7 cellular contexts compared by ENCODE assay signal in the genomic region with DNA sequence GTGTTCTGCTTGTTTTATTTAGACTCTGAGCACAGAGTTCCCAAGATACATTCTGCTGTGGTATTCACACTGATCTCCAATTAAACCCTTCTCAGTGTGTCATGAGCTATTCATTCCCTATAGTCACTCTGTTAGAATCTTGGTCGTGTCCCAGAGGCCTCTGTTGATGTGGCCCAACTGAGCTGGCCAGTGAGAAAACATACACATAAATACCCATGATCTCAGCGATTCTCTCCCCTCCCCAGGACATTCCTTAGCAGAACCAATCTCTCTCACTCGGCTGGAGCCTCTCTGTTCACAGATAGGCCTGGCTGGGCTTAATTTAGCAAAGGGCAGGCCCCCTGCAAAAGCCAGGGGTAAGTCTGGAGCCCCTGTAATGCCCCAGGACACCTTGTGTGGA.
DNase-seq lines count a peak whose midpoint lies in the region; ATAC-seq and TF ChIP-seq lines count a peak whose summit lies in the region.
"Not testable (repeated sequence)": the region's sequence is repeated elsewhere in the genome, so short reads cannot be mapped to it uniquely, and the experiment has no call there.

No MANE protein-coding gene starts in this region.

- H3K4me2 ChIP-seq in GM23338 = not testable (repeated sequence)

- H3K9me2 ChIP-seq in GM23338 (ENCODE audit: insufficient read depth) = not testable (repeated sequence)

- DNase-seq in GM23338 (ENCODE audit: low spot score); RWPE2 (ENCODE audit: low spot score); body of pancreas; Right ventricle myocardium superior; right cardiac atrium; mucosa of descending colon; gastrocnemius medialis: not testable (repeated sequence)

- not testable (repeated sequence) for H3K36me3 ChIP-seq in GM23338 (ENCODE audit: insufficient read depth); RWPE2 (ENCODE audit: low read depth); body of pancreas (replicated peaks in 1 of 2; ENCODE audit: insufficient read depth in 1 of 2, low read depth in 2 of 2); mucosa of descending colon (ENCODE audit: low read depth); gastrocnemius medialis

- TF ChIP-seq POLR2A in body of pancreas (IDR thresholded peaks at IDR 0.05); gastrocnemius medialis (IDR thresholded peaks at IDR 0.05): not testable (repeated sequence)

- not testable (repeated sequence) for H3K27me3 ChIP-seq in GM23338 (ENCODE audit: insufficient read depth); RWPE2 (ENCODE audit: insufficient read depth, poor library complexity, severe bottlenecking); body of pancreas; right cardiac atrium (ENCODE audit: control insufficient read depth, insufficient read depth); gastrocnemius medialis

- not testable (repeated sequence) for H3K4me3 ChIP-seq in GM23338; RWPE2 (ENCODE audit: severe bottlenecking); body of pancreas; right cardiac atrium (ENCODE audit: low read length); mucosa of descending colon; gastrocnemius medialis

- not testable (repeated sequence) for H3K27ac ChIP-seq in GM23338 (ENCODE audit: low read depth); RWPE2 (ENCODE audit: poor library complexity, severe bottlenecking); body of pancreas; right cardiac atrium (ENCODE audit: low read length); gastrocnemius medialis

- peak; percentile 86 for ATAC-seq in GM23338
- ATAC-seq in RWPE2 (ENCODE audit: low read depth) = peak; percentile 51; the same call in 2 of the 3 replicates
- ATAC-seq in body of pancreas = peak; percentile 50
- ATAC-seq in Right ventricle myocardium superior (ENCODE audit: poor library complexity) = peak; percentile 81
- peak; percentile 89 to 94 for ATAC-seq in right cardiac atrium
- ATAC-seq in mucosa of descending colon = peak; percentile 59
- ATAC-seq in gastrocnemius medialis = peak; percentile 79 to 84

- not testable (repeated sequence) for H3K9me3 Mint-ChIP-seq in GM23338

- H3K27ac Mint-ChIP-seq in GM23338 = not testable (repeated sequence)

- not testable (repeated sequence) for H3K4me1 ChIP-seq in GM23338 (ENCODE audit: insufficient read depth); RWPE2 (ENCODE audit: insufficient read depth, poor library complexity, severe bottlenecking); body of pancreas; right cardiac atrium (ENCODE audit: control insufficient read depth, insufficient read depth, low read length); mucosa of descending colon (ENCODE audit: low read depth); gastrocnemius medialis

- not testable (repeated sequence) for H3K27me3 Mint-ChIP-seq in GM23338 (ENCODE audit: insufficient read depth, low read depth, poor library complexity)

- TF ChIP-seq CTCF in GM23338 (conservative IDR thresholded peaks at IDR 0.05; ENCODE audit: low read depth in 2 of 2); RWPE2 (IDR thresholded peaks at IDR 0.05; ENCODE audit: poor library complexity, severe bottlenecking); body of pancreas (IDR thresholded peaks at IDR 0.05); mucosa of descending colon (IDR thresholded peaks at IDR 0.05); gastrocnemius medialis (IDR thresholded peaks at IDR 0.05 in 4 of 5, conservative IDR thresholded peaks at IDR 0.05 in 1 of 5): not testable (repeated sequence)

- WGBS in body of pancreas, 2 donors = 40% methylated on average over 1 of the region's 3 CpGs; no CpG with 5 or more reads in 1 of the 2 donors
- WGBS in right cardiac atrium = 0% methylated on average over 1 of the region's 3 CpGs

- not testable (repeated sequence) for H2AFZ ChIP-seq in GM23338

- not testable (repeated sequence) for H3K4me1 Mint-ChIP-seq in GM23338

- not testable (repeated sequence) for H3K79me2 ChIP-seq in GM23338 (replicated peaks; ENCODE audit: insufficient read depth)

- not testable (repeated sequence) for H3K36me3 Mint-ChIP-seq in GM23338 (ENCODE audit: low read depth)

- not testable (repeated sequence) for H3K9me3 ChIP-seq in RWPE2 (ENCODE audit: severe bottlenecking); body of pancreas; right cardiac atrium (ENCODE audit: control insufficient read depth, low read length); mucosa of descending colon; gastrocnemius medialis

- intact Hi-C loops in body of pancreas (cut with DNase I); Right ventricle myocardium superior (cut with DNase I); right cardiac atrium (cut with DNase I); mucosa of descending colon (cut with DNase I, micrococcal nuclease); gastrocnemius medialis (cut with DNase I; ENCODE audit: low total_unique reads): not testable (repeated sequence)

- not testable (repeated sequence) for H4K20me1 ChIP-seq in GM23338 (replicated peaks; ENCODE audit: insufficient read depth)

- in situ Hi-C loops in gastrocnemius medialis (cut with MboI; ENCODE audit: low sequenced_read_pairs in 4 of 4) = not testable (repeated sequence)

- not testable (repeated sequence) for H3K4me3 Mint-ChIP-seq in GM23338

- H3F3A ChIP-seq in GM23338 (replicated peaks; ENCODE audit: low read depth) = not testable (repeated sequence)
